10 cellular contexts compared by ENCODE assay signal in the genomic region with DNA sequence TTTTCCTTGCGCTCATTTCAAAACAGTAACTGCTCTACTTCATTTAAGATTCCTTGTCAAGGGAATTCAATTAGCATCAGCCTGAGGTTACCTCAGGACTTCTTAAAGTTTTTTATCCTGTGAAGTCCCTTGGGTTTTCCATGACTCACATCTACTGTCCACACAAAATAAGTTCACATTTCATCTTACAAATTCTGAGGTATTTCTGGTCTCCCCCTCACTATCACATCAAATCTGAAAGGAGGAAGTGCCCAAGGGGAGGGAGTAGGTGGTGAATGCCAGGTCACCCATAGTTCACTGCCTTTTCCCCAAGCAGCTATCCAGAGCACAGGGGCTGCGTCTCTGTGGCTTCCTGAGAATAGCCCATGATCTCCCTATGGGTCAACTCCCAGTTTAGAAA.
DNase-seq lines count a peak whose midpoint lies in the region; ATAC-seq and TF ChIP-seq lines count a peak whose summit lies in the region.
"Had no signal": no experiment of that assay in that cellular context is flagged by ENCODE, and none has a peak within 500 bp of the region (broad histone marks: within the 10 kb centered on the region; RNA-seq: fewer than 3 reads in every experiment).

No MANE protein-coding gene starts in this region.

- H3K4me3 ChIP-seq in adipocyte (ENCODE audit: low read length): peak overlapping the region; percentile 14
- H3K4me3 ChIP-seq: dorsolateral prefrontal cortex had no signal

- no peaks in the 10 kb centered on the region for H3K27me3 ChIP-seq in adipocyte (replicated peaks; ENCODE audit: control insufficient read depth, insufficient read depth, low read length)
- H3K27me3 ChIP-seq: dorsolateral prefrontal cortex had no signal

- no peaks in the 10 kb centered on the region for H3K9me3 ChIP-seq in adipocyte (ENCODE audit: control insufficient read depth, low read length)

- H3K9me3 Mint-ChIP-seq in nephron progenitor cell: peaks cover 17% of the 10 kb centered on the region

- H3K36me3 Mint-ChIP-seq in nephron progenitor cell (ENCODE audit: low read depth): no peaks in the 10 kb centered on the region

- H3K4me1 ChIP-seq in adipocyte (ENCODE audit: control insufficient read depth, insufficient read depth, low read length): peaks cover 16% of the 10 kb centered on the region

- H3K36me3 ChIP-seq in adipocyte (ENCODE audit: control insufficient read depth, insufficient read depth, low read length, severe bottlenecking): no peaks in the 10 kb centered on the region

- no peak for TF ChIP-seq CTCF in nephron progenitor cell (IDR thresholded peaks at IDR 0.05)

- H3K27me3 Mint-ChIP-seq in nephron progenitor cell (ENCODE audit: low read depth, poor library complexity): no peaks in the 10 kb centered on the region

- H3K4me1 Mint-ChIP-seq in nephron progenitor cell: peaks cover 5% of the 10 kb centered on the region

- DNase-seq in adipocyte (ENCODE audit: low read depth): peak; percentile 87
- no peak for DNase-seq in nephron progenitor cell
- no peak for DNase-seq in epidermal melanocyte (ENCODE audit: insufficient read length, low spot score)
- DNase-seq in stimulated activated naive CD8-positive, alpha-beta T cell treated with anti-CD3 and anti-CD28 coated beads, Interleukin-15, Interleukin-2, amounts not matched to agents 100 U/mL and 50 U/mL, for 24 hours: no peak
- DNase-seq in activated CD4-positive, alpha-beta T cell treated with anti-CD3 and anti-CD28 coated beads, Interleukin-2, amount 50 U/mL, for 48 hours: no peak
- no peak for DNase-seq in foreskin melanocyte
- DNase-seq: dorsolateral prefrontal cortex had no signal

- H3K4me3 Mint-ChIP-seq in nephron progenitor cell: no peak overlapping the region
- H3K4me3 Mint-ChIP-seq: nephron had no signal

- peak overlapping the region; percentile 7 for H3K27ac Mint-ChIP-seq in nephron progenitor cell

- H3K9ac ChIP-seq in adipocyte (ENCODE audit: low read length): peak overlapping the region; percentile 23

- ATAC-seq in GM18498 (IDR thresholded peaks at IDR 0.05; ENCODE audit: unreplicated experiment): peak; percentile 63
- ATAC-seq in HG02759 (IDR thresholded peaks at IDR 0.05; ENCODE audit: unreplicated experiment): peak; percentile 77
- no peak for ATAC-seq in stimulated activated naive CD8-positive, alpha-beta T cell treated with anti-CD3 and anti-CD28 coated beads, Interleukin-15, Interleukin-2, amounts not matched to agents 100 U/mL and 50 U/mL, for 24 hours
